ENCODE assay signal across 9 cellular contexts in genomic region chr7:47786557-47787248, GRCh38.
DNase-seq lines count a peak whose midpoint lies in the region; ATAC-seq and TF ChIP-seq lines count a peak whose summit lies in the region.
"Had no signal": no experiment of that assay in that cellular context is flagged by ENCODE, and none has a peak within 500 bp of the region (broad histone marks: within the 10 kb centered on the region; RNA-seq: fewer than 3 reads in every experiment).

No MANE protein-coding gene starts in this region.

- H3K9ac ChIP-seq in rectal smooth muscle tissue (ENCODE audit: low read length): no peak overlapping the region

- no peaks in the 10 kb centered on the region for H3K36me3 ChIP-seq in rectal smooth muscle tissue (ENCODE audit: control insufficient read depth, insufficient read depth, low read length)
- H3K36me3 ChIP-seq: neutrophil had no signal

- no peaks in the 10 kb centered on the region for H3K36me3 Mint-ChIP-seq in activated naive CD4-positive, alpha-beta T cell treated with anti-CD3 and anti-CD28 coated beads, Interleukin-2, amount 50 U/mL, for 72 hours

- ATAC-seq in SK-N-SH treated with all-trans-retinoic acid at 6 μM for 48 hours (peak; percentile 93), Right ventricle myocardium superior (ENCODE audit: poor library complexity) (peak; percentile 66), GM18517 (IDR thresholded peaks at IDR 0.05; ENCODE audit: unreplicated experiment) (no peak)
- ATAC-seq in activated naive CD4-positive, alpha-beta T cell treated with anti-CD3 and anti-CD28 coated beads, Interleukin-2, amount 50 U/mL, for 72 hours: no peak

- no peak overlapping the region for H3K4me3 ChIP-seq in rectal smooth muscle tissue (ENCODE audit: low read length)

- peak overlapping the region; percentile 78 for H3K27ac ChIP-seq in rectal smooth muscle tissue (ENCODE audit: low read depth, low read length)
- H3K27ac ChIP-seq: neutrophil had no signal

- no peaks in the 10 kb centered on the region for H3K9me3 Mint-ChIP-seq in activated naive CD4-positive, alpha-beta T cell treated with anti-CD3 and anti-CD28 coated beads, Interleukin-2, amount 50 U/mL, for 72 hours

- no peak overlapping the region for H3K27ac Mint-ChIP-seq in activated naive CD4-positive, alpha-beta T cell treated with anti-CD3 and anti-CD28 coated beads, Interleukin-2, amount 50 U/mL, for 72 hours

- intact Hi-C loops in Right ventricle myocardium superior (cut with DNase I): no loop called here

- DNase-seq in ELF-1 (ENCODE audit: low read depth, low spot score) (peak; percentile 76), Right ventricle myocardium superior (peak; percentile 49), activated gamma-delta T cell (lab: John Stamatoyannopoulos, UW) (no peak), GF-D8 (lab: John Stamatoyannopoulos, UW) (no peak)
- DNase-seq in activated naive CD4-positive, alpha-beta T cell treated with anti-CD3 and anti-CD28 coated beads, Interleukin-2, amount 50 U/mL, for 72 hours (ENCODE audit: low spot score in 2 of 2): no peak

- H3K27me3 ChIP-seq in rectal smooth muscle tissue (ENCODE audit: control insufficient read depth, insufficient read depth, low read length): no peaks in the 10 kb centered on the region
- H3K27me3 ChIP-seq: neutrophil had no signal

- peaks cover 30% of the 10 kb centered on the region for H3K4me1 ChIP-seq in rectal smooth muscle tissue (ENCODE audit: control insufficient read depth, insufficient read depth, low read length)

TF ChIP-seq in SK-N-SH treated with all-trans-retinoic acid at 6 μM for 48 hours, 23 proteins besides CTCF, POLR2A, EP300 and RAD21:
- peak; percentile 84; the same call in 1 of the 2 replicates for TF ChIP-seq CSDC2 (CRISPR knock-in tag; IDR thresholded peaks at IDR 0.05)
- TF ChIP-seq POU6F1 (CRISPR knock-in tag; IDR thresholded peaks at IDR 0.05; ENCODE audit: borderline replicate concordance, low read depth): peak; percentile 78; the same call in 1 of the 2 replicates
- peak; percentile 97 for TF ChIP-seq ISL1 (CRISPR knock-in tag; IDR thresholded peaks at IDR 0.05)
- TF ChIP-seq PATZ1 (CRISPR knock-in tag; IDR thresholded peaks at IDR 0.05; ENCODE audit: borderline replicate concordance): peak; percentile 98
- no peak for TF ChIP-seq ZNF565 (CRISPR knock-in tag; conservative IDR thresholded peaks at IDR 0.05; ENCODE audit: low read depth)
- no peak; the same call in 1 of the 2 replicates for TF ChIP-seq OSR1 (CRISPR knock-in tag; IDR thresholded peaks at IDR 0.05)
- peak; percentile 54 for TF ChIP-seq ZC3H10 (CRISPR knock-in tag; IDR thresholded peaks at IDR 0.05)
- TF ChIP-seq SNAI2 (CRISPR knock-in tag; IDR thresholded peaks at IDR 0.05): peak; percentile 88
- TF ChIP-seq TOX (CRISPR knock-in tag; IDR thresholded peaks at IDR 0.05; ENCODE audit: borderline replicate concordance): peak; percentile 13; the same call in 1 of the 2 replicates
- peak; percentile 11; the same call in 1 of the 2 replicates for TF ChIP-seq ZFP3 (CRISPR knock-in tag; IDR thresholded peaks at IDR 0.05)
- peak; percentile 87; the same call in 1 of the 2 replicates for TF ChIP-seq CREB5 (CRISPR knock-in tag; IDR thresholded peaks at IDR 0.05; ENCODE audit: low read depth)
- no peak for TF ChIP-seq PPARA (CRISPR knock-in tag; IDR thresholded peaks at IDR 0.05; ENCODE audit: borderline replicate concordance)
- no peak for TF ChIP-seq ARNTL (CRISPR knock-in tag; IDR thresholded peaks at IDR 0.05; ENCODE audit: borderline replicate concordance, low read depth)
TF ChIP-seq in SK-N-SH treated with all-trans-retinoic acid at 6 μM for 48 hours: peak in this region for 9.

Comparison
In these comparisons a context has a peak if more than half of its experiments do, and no peak if none do; other contexts are left out.
1. DNase-seq: peak in ELF-1 (single experiment) and Right ventricle myocardium superior (single experiment); none in activated naive CD4-positive, alpha-beta T cell treated with anti-CD3 and anti-CD28 coated beads, Interleukin-2, amount 50 U/mL, for 72 hours (0 of 2), activated gamma-delta T cell (single experiment) and GF-D8 (single experiment).
2. ATAC-seq: peak in SK-N-SH treated with all-trans-retinoic acid at 6 μM for 48 hours (single experiment) and Right ventricle myocardium superior (single experiment); none in activated naive CD4-positive, alpha-beta T cell treated with anti-CD3 and anti-CD28 coated beads, Interleukin-2, amount 50 U/mL, for 72 hours (0 of 2) and GM18517 (single experiment).